Comparison of ENCODE assay signal across 13 cellular contexts in genomic region chr2:237281900-237282306, GRCh38.
DNase-seq lines count a peak whose midpoint lies in the region; ATAC-seq, FAIRE-seq and TF ChIP-seq lines count a peak whose summit lies in the region.
"Had no signal": no experiment of that assay in that cellular context is flagged by ENCODE, and none has a peak within 500 bp of the region (broad histone marks: within the 10 kb centered on the region; RNA-seq: fewer than 3 reads in every experiment).

No MANE protein-coding gene starts in this region.

- TF ChIP-seq CTCF in fibroblast of villous mesenchyme (IDR thresholded peaks at IDR 0.05; ENCODE audit: insufficient read depth, low read depth, low read length): no peak
- no peak for TF ChIP-seq CTCF in CD8-positive, alpha-beta T cell (IDR thresholded peaks at IDR 0.05)

- H3K4me3 ChIP-seq in SK-N-MC (0 out of 2 replicates have a peak overlapping the region, but pooled peaks have one; percentile 1), fibroblast of villous mesenchyme (ENCODE audit: low read depth, low read length) (no peak overlapping the region)
- no peak overlapping the region for H3K4me3 ChIP-seq in CD8-positive, alpha-beta T cell (ENCODE audit: low read depth, low read length)
- H3K4me3 ChIP-seq: PC-9, tibial nerve had no signal

- H3K36me3 ChIP-seq in SK-N-MC (ENCODE audit: insufficient read depth, low read length): no peaks in the 10 kb centered on the region
- H3K36me3 ChIP-seq in CD8-positive, alpha-beta T cell (ENCODE audit: insufficient read depth, low read length): no peaks in the 10 kb centered on the region
- H3K36me3 ChIP-seq: tibial nerve had no signal

- no peak overlapping the region for H3K9ac ChIP-seq in SK-N-MC (ENCODE audit: insufficient read length)

- POLR2A ChIA-PET in CD8-positive, alpha-beta T cell (lab: Charles Lee): no interaction called here

- no peaks in the 10 kb centered on the region for H3K9me3 ChIP-seq in SK-N-MC (ENCODE audit: low read depth, low read length)
- H3K9me3 ChIP-seq in CD8-positive, alpha-beta T cell (ENCODE audit: low read length): no peaks in the 10 kb centered on the region
- H3K9me3 ChIP-seq: tibial nerve had no signal

- DNase-seq in NCI-H2196 (lab: John Stamatoyannopoulos, UW; ENCODE audit: unreplicated experiment): peak; percentile 21
- DNase-seq in NCI-H2196 treated with DMSO at 0.1 percent for 48 hours (lab: John Stamatoyannopoulos, UW; ENCODE audit: unreplicated experiment): no peak
- DNase-seq in SK-N-MC (ENCODE audit: low read depth, low spot score): no peak
- peak; percentile 97 for DNase-seq in fibroblast of villous mesenchyme (ENCODE audit: low read depth)
- peak; percentile 79 for DNase-seq in urothelium cell line (ENCODE audit: low spot score)
- DNase-seq in CD8-positive, alpha-beta T cell: no peak
- DNase-seq: activated CD4-positive, alpha-beta T cell treated with anti-CD3 and anti-CD28 coated beads, Interleukin-2, amount 50 U/mL, for 1 hour; activated naive CD8-positive, alpha-beta T cell treated with anti-CD3 and anti-CD28 coated beads, Interleukin-2, amount 50 U/mL, for 24 hours had no signal

- peak; percentile 53 for FAIRE-seq in urothelium cell line (lab: Jason Lieb, UNC)

- H3K9me3 Mint-ChIP-seq in CD8-positive, alpha-beta T cell: no peaks in the 10 kb centered on the region

- intact Hi-C loops in CD8-positive, alpha-beta T cell (cut with DNase I, micrococcal nuclease): no loop called here

- no peaks in the 10 kb centered on the region for H3K4me1 Mint-ChIP-seq in CD8-positive, alpha-beta T cell (ENCODE audit: low read depth)

- no peaks in the 10 kb centered on the region for H3K36me3 Mint-ChIP-seq in CD8-positive, alpha-beta T cell

- peaks cover 24% of the 10 kb centered on the region for H3K27me3 Mint-ChIP-seq in CD8-positive, alpha-beta T cell (ENCODE audit: low read depth)

- ATAC-seq in HG02970 (IDR thresholded peaks at IDR 0.05; ENCODE audit: low FRiP score, unreplicated experiment): no peak
- ATAC-seq in HG03196 (IDR thresholded peaks at IDR 0.05; ENCODE audit: unreplicated experiment): no peak
- ATAC-seq in CD8-positive, alpha-beta T cell: no peak
- ATAC-seq: activated naive CD8-positive, alpha-beta T cell treated with anti-CD3 and anti-CD28 coated beads, Interleukin-2, amount 50 U/mL, for 24 hours had no signal

- no peak overlapping the region for H3K27ac Mint-ChIP-seq in CD8-positive, alpha-beta T cell
- H3K27ac Mint-ChIP-seq: activated naive CD8-positive, alpha-beta T cell treated with anti-CD3 and anti-CD28 coated beads, Interleukin-2, amount 50 U/mL, for 24 hours had no signal

- peak overlapping the region; percentile 71 for H3K27ac ChIP-seq in SK-N-MC
- no peak overlapping the region for H3K27ac ChIP-seq in CD8-positive, alpha-beta T cell (ENCODE audit: low read depth, low read length)
- H3K27ac ChIP-seq: 22Rv1, PC-9, tibial nerve had no signal

- no peak overlapping the region for H3K4me3 Mint-ChIP-seq in CD8-positive, alpha-beta T cell
- H3K4me3 Mint-ChIP-seq: activated naive CD8-positive, alpha-beta T cell treated with anti-CD3 and anti-CD28 coated beads, Interleukin-2, amount 50 U/mL, for 24 hours had no signal

- H3K27me3 ChIP-seq in CD8-positive, alpha-beta T cell (ENCODE audit: insufficient read depth, low read length): no peaks in the 10 kb centered on the region
- H3K27me3 ChIP-seq: tibial nerve had no signal

- CTCF ChIA-PET in CD8-positive, alpha-beta T cell (lab: Charles Lee): no interaction called here

- no peaks in the 10 kb centered on the region for H3K4me1 ChIP-seq in CD8-positive, alpha-beta T cell (ENCODE audit: insufficient read depth, low read length)

Comparison
In these comparisons a context has a peak if more than half of its experiments do, and no peak if none do; other contexts are left out.
1. DNase-seq: peak in NCI-H2196 (single experiment), fibroblast of villous mesenchyme (single experiment) and urothelium cell line (single experiment); none in NCI-H2196 treated with DMSO at 0.1 percent for 48 hours (single experiment), SK-N-MC (single experiment) and CD8-positive, alpha-beta T cell (0 of 7).